Comparison of ENCODE assay signal across 1 cellular context in the genomic region with DNA sequence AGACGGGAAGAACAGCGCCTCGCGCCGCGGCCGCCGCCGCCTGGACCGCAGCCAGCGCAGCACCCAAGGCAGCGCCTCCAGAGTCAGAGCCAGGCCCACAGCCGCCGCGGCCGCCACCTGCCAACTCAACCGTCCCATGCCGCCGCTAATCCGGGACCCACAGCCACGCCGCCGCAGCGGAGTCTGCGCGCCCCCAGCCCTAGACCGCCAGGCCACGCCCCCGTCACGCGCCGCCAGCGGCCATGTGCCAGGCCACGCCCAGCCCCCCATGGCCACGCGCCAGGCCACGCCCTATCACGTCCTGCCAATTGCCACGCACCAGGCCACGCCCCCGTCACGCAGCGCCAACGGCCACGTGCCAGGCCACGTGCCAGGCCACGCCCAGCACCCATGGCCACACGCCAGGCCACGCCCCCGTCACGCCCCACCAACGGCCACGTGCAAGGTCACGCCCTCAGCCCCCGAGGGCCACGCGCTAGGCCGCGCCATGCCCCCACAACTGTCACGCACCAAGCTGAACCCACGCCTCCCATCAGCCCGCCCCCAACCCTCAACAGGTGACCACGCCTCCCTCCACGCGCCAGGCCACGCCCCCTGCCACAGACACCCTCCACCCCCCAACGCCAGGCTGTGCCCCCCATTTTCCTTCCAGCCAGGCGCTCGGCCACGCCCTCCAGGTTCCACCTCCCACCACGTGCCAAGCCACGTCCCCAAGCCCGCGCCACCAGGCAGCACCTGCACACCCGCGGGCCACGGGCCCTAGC.
TF ChIP-seq lines count a peak whose summit lies in the region.

A gene with protein sequence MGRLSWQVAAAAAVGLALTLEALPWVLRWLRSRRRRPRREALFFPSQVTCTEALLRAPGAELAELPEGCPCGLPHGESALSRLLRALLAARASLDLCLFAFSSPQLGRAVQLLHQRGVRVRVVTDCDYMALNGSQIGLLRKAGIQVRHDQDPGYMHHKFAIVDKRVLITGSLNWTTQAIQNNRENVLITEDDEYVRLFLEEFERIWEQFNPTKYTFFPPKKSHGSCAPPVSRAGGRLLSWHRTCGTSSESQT (minus strand): TSS at position 185 of the 764 bp plus-strand sequence. CDS start 47 bp downstream, at position 138.

TF ChIP-seq in WTC11, 78 proteins besides CTCF, POLR2A, EP300 and RAD21 (continued from another document):
- TF ChIP-seq, protein P1, sequence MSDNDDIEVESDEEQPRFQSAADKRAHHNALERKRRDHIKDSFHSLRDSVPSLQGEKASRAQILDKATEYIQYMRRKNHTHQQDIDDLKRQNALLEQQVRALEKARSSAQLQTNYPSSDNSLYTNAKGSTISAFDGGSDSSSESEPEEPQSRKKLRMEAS (CRISPR knock-in tag; IDR thresholded peaks at IDR 0.05): peak; percentile 79; the same call in 1 of the 2 replicates
- TF ChIP-seq NR2C2 (CRISPR knock-in tag; IDR thresholded peaks at IDR 0.05) (no peak), ZNF423 (CRISPR knock-in tag; IDR thresholded peaks at IDR 0.05) (no peak), EMX1 (CRISPR knock-in tag; IDR thresholded peaks at IDR 0.05) (peak; percentile 74; the same call in 1 of the 2 replicates), ESRRA (CRISPR knock-in tag; IDR thresholded peaks at IDR 0.05; ENCODE audit: borderline replicate concordance) (no peak), ZNF396 (CRISPR knock-in tag; IDR thresholded peaks at IDR 0.05; ENCODE audit: borderline replicate concordance) (no peak), ELF4 (CRISPR knock-in tag; IDR thresholded peaks at IDR 0.05; ENCODE audit: low read depth) (no peak)
- TF ChIP-seq, protein P2, sequence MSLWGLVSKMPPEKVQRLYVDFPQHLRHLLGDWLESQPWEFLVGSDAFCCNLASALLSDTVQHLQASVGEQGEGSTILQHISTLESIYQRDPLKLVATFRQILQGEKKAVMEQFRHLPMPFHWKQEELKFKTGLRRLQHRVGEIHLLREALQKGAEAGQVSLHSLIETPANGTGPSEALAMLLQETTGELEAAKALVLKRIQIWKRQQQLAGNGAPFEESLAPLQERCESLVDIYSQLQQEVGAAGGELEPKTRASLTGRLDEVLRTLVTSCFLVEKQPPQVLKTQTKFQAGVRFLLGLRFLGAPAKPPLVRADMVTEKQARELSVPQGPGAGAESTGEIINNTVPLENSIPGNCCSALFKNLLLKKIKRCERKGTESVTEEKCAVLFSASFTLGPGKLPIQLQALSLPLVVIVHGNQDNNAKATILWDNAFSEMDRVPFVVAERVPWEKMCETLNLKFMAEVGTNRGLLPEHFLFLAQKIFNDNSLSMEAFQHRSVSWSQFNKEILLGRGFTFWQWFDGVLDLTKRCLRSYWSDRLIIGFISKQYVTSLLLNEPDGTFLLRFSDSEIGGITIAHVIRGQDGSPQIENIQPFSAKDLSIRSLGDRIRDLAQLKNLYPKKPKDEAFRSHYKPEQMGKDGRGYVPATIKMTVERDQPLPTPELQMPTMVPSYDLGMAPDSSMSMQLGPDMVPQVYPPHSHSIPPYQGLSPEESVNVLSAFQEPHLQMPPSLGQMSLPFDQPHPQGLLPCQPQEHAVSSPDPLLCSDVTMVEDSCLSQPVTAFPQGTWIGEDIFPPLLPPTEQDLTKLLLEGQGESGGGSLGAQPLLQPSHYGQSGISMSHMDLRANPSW (CRISPR knock-in tag; conservative IDR thresholded peaks at IDR 0.05; ENCODE audit: low read depth): 0 out of 2 replicates have a peak, but pooled peaks have one; percentile 69
- TF ChIP-seq, protein P3, sequence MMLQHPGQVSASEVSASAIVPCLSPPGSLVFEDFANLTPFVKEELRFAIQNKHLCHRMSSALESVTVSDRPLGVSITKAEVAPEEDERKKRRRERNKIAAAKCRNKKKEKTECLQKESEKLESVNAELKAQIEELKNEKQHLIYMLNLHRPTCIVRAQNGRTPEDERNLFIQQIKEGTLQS (CRISPR knock-in tag; conservative IDR thresholded peaks at IDR 0.05): no peak
- TF ChIP-seq, protein P4, sequence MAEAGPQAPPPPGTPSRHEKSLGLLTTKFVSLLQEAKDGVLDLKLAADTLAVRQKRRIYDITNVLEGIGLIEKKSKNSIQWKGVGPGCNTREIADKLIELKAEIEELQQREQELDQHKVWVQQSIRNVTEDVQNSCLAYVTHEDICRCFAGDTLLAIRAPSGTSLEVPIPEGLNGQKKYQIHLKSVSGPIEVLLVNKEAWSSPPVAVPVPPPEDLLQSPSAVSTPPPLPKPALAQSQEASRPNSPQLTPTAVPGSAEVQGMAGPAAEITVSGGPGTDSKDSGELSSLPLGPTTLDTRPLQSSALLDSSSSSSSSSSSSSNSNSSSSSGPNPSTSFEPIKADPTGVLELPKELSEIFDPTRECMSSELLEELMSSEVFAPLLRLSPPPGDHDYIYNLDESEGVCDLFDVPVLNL (CRISPR knock-in tag; IDR thresholded peaks at IDR 0.05; ENCODE audit: borderline replicate concordance, low read depth): no peak
- TF ChIP-seq, protein P5, sequence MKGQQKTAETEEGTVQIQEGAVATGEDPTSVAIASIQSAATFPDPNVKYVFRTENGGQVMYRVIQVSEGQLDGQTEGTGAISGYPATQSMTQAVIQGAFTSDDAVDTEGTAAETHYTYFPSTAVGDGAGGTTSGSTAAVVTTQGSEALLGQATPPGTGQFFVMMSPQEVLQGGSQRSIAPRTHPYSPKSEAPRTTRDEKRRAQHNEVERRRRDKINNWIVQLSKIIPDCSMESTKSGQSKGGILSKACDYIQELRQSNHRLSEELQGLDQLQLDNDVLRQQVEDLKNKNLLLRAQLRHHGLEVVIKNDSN (CRISPR knock-in tag; IDR thresholded peaks at IDR 0.05): peak; percentile 79; the same call in 1 of the 2 replicates
